Comparison of ENCODE assay signal across 8 cellular contexts in genomic region chr11:112086422-112087191, GRCh38. TPM values are rescaled to one million over a fixed set of nuclear protein-coding genes. Genes with fewer than 3 reads are reported as not detected.
DNase-seq lines count a peak whose midpoint lies in the region; ATAC-seq and TF ChIP-seq lines count a peak whose summit lies in the region.

Gene SDHD (plus strand): TSS chr11:112086873. CDS start chr11:112086908, 35 bp downstream.
A gene with protein sequence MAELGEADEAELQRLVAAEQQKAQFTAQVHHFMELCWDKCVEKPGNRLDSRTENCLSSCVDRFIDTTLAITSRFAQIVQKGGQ (minus strand): TSS chr11:112086756. CDS start chr11:112086723, 33 bp downstream.

- H3K27ac ChIP-seq in VCaP (peak within 1 kb of the TSS; percentile 86), breast epithelium (peak within 1 kb of the TSS; percentile 79 to 87), skin epidermis (peak within 1 kb of the TSS; percentile 54 to 93 (median 86))

- H3K9me3 ChIP-seq in breast epithelium (no peaks in the 10 kb centered on the region), iPS-18c (ENCODE audit: control insufficient read depth, insufficient read depth, low read length) (no peaks in the 10 kb centered on the region)

- TF ChIP-seq CTCF in AG04449 (IDR thresholded peaks at IDR 0.05; ENCODE audit: insufficient read depth, low read length, missing control alignments) (peak; percentile 69), VCaP (conservative IDR thresholded peaks at IDR 0.05) (peak; percentile 27; the same call in 1 of the 2 replicates), breast epithelium (IDR thresholded peaks at IDR 0.05) (peak in 2 of 3 donors; percentile 30 to 54)

- ATAC-seq in GM18870 (IDR thresholded peaks at IDR 0.05; ENCODE audit: unreplicated experiment) (peak; percentile 76), HG03135 (IDR thresholded peaks at IDR 0.05; ENCODE audit: unreplicated experiment) (peak; percentile 87)

- POLR2A ChIA-PET in AG04449 (lab: Yijun Ruan, JAX), result interaction anchor here (0.7 to 1.3 kb wide), 2 partner anchors 12 to 215 kb away, joined by 3 to 4 read pairs; partner anchors contain the start of gene ALG9

- H3K36me3 ChIP-seq in breast epithelium, result peaks cover 5% of the 10 kb centered on the region

- DNase-seq in AG04449 (ENCODE audit: low read depth, low spot score) (peak; percentile 50), NCI-H2196 treated with DMSO at 0.1 percent for 48 hours (lab: John Stamatoyannopoulos, UW; ENCODE audit: unreplicated experiment) (peak; percentile 95), breast epithelium (ENCODE audit: low spot score in 2 of 2) (peak; percentile 95 to 96)

- peaks cover 0 to 8% of the 10 kb centered on the region in 2 donors for H3K4me1 ChIP-seq in breast epithelium

- peak; percentile 51 for TF ChIP-seq POLR2A in breast epithelium (IDR thresholded peaks at IDR 0.05)

- CTCF ChIA-PET in AG04449 (lab: Yijun Ruan, JAX), result interaction anchor here (1.0 to 2.6 kb wide), 5 partner anchors 11 to 193 kb away, joined by 3 to 13 read pairs (median 5); partner anchors contain the start of genes NKAPD1 and PIH1D2

- H3K27me3 ChIP-seq in breast epithelium, result no peaks in the 10 kb centered on the region

- H3K4me3 ChIP-seq in AG04449 (ENCODE audit: low read depth, low read length), result peak within 1 kb of the TSS; percentile 95
- H3K4me3 ChIP-seq in breast epithelium, result peak within 1 kb of the TSS; percentile 71 to 84 (median 79)
- H3K4me3 ChIP-seq in iPS-18c (ENCODE audit: insufficient read depth, low read depth, low read length), result peak within 1 kb of the TSS; percentile 98
- peak within 1 kb of the TSS; percentile 56 to 94 (median 65) for H3K4me3 ChIP-seq in skin epidermis

- intact Hi-C loops in breast epithelium (cut with DNase I; ENCODE audit: low total_unique reads), result no loop called here

RNA-seq across cellular contexts. Expression of gene SDHD, which starts in this region (rescaled TPM):
- 100 to 1,000 TPM; 108 to 122 (median 109) TPM for total RNA-seq in breast epithelium

RNA-seq across cellular contexts. Expression of the second gene that starts in this region (rescaled TPM):
- total RNA-seq in breast epithelium, result 10 to 100 TPM; 31.9 to 48.8 (median 40.5) TPM

Comparison
In these comparisons a context has a peak if more than half of its experiments do, and no peak if none do; other contexts are left out.
1. Peak in every context shown above with its lines: DNase-seq, ATAC-seq, H3K4me3 ChIP-seq and H3K27ac ChIP-seq.